ENCODE assay signal across 19 cellular contexts in the genomic region with DNA sequence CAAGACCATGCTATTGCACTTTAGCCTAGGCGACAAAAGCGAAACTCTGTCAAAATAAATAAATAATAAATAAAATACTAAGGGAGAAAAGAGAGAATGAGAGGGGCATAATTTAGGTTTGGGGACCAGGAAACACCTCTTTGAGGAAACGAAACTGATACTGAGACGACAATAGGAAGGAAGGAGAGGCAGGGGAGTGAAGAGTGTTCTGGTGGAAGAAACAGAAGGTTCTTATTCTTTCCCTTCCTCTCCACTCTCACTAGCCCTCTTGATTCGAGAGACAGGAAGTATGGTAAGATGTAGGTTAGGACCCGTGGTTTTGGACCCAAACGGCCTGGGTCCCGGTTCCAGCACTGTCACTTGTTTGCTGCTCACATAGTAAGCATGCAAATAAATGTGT.
DNase-seq lines count a peak whose midpoint lies in the region; ATAC-seq and TF ChIP-seq lines count a peak whose summit lies in the region.
"Had no signal": no experiment of that assay in that cellular context is flagged by ENCODE, and none has a peak within 500 bp of the region (broad histone marks: within the 10 kb centered on the region; RNA-seq: fewer than 3 reads in every experiment).

No MANE protein-coding gene starts in this region.

- H3K9me2 ChIP-seq in DOHH2 (replicated peaks; ENCODE audit: control insufficient read depth, low read length): no peaks in the 10 kb centered on the region

- no peak overlapping the region for H3K4me3 ChIP-seq in BLaER1
- H3K4me3 ChIP-seq in DOHH2 (ENCODE audit: low read length): peak overlapping the region; percentile 44

- no peaks in the 10 kb centered on the region for H3K9me3 Mint-ChIP-seq in stimulated activated naive B cell treated with anti-CD40 and anti-IgM and Interleukin-4, amounts not matched to agents 10 μg/mL and 1 μg/mL and 100 μg/mL, for 72 hours

- H3K36me3 ChIP-seq in BLaER1 (no peaks in the 10 kb centered on the region), DOHH2 (ENCODE audit: control insufficient read depth, low read length) (no peaks in the 10 kb centered on the region)
- H3K36me3 ChIP-seq: BE2C had no signal

- H3K27me3 ChIP-seq in BLaER1 (peaks cover 55% of the 10 kb centered on the region), DOHH2 (ENCODE audit: control insufficient read depth, low read length) (peaks cover 34% of the 10 kb centered on the region)
- H3K27me3 ChIP-seq: BE2C had no signal

- no peak overlapping the region for H3K27ac Mint-ChIP-seq in stimulated activated naive B cell treated with anti-CD40 and anti-IgM and Interleukin-4, amounts not matched to agents 10 μg/mL and 1 μg/mL and 100 μg/mL, for 72 hours
- H3K27ac Mint-ChIP-seq: CD8-positive, alpha-beta memory T cell had no signal

- DNase-seq in NOMO-1 treated with dmso at 0.1 percent for 144 hours (lab: John Stamatoyannopoulos, UW; ENCODE audit: unreplicated experiment) (peak; percentile 28), germinal center (ENCODE audit: low spot score) (peak; percentile 59), NCI-H446 treated with DMSO at 0.1 percent for 48 hours (lab: John Stamatoyannopoulos, UW) (no peak), HuH-7 (ENCODE audit: low spot score) (no peak)
- no peak for DNase-seq in stimulated activated naive B cell treated with anti-CD40 and anti-IgM and Interleukin-4, amounts not matched to agents 10 μg/mL and 1 μg/mL and 100 μg/mL, for 72 hours
- DNase-seq: BE2C; CD8-positive, alpha-beta memory T cell; DMS79; H7; NCI-H1417 treated with DMSO at 0.1 percent for 48 hours; NCI-H1930; NCI-H69; NK-92 treated with Interleukin-12 subunit alpha and Interleukin-12 subunit beta, amount 100 ng/mL, for 24 hours; SHP77; SW 1271 had no signal

- H3K9ac ChIP-seq in BLaER1: no peak overlapping the region
- H3K9ac ChIP-seq: KMS-11 had no signal

- H4K20me1 ChIP-seq in BLaER1 (peaks cover 30% of the 10 kb centered on the region), DOHH2 (ENCODE audit: control insufficient read depth, insufficient read depth, low read depth, low read length) (no peaks in the 10 kb centered on the region)

- H3K27me3 Mint-ChIP-seq in stimulated activated naive B cell treated with anti-CD40 and anti-IgM and Interleukin-4, amounts not matched to agents 10 μg/mL and 1 μg/mL and 100 μg/mL, for 72 hours: peaks cover 36 to 54% of the 10 kb centered on the region in 2 donors

- ATAC-seq in stimulated activated naive B cell treated with anti-CD40 and anti-IgM and Interleukin-4, amounts not matched to agents 10 μg/mL and 1 μg/mL and 100 μg/mL, for 72 hours (replicated peaks): no peak
- ATAC-seq: HepG2 had no signal

- H3K36me3 Mint-ChIP-seq in stimulated activated naive B cell treated with anti-CD40 and anti-IgM and Interleukin-4, amounts not matched to agents 10 μg/mL and 1 μg/mL and 100 μg/mL, for 72 hours: no peaks in the 10 kb centered on the region
- H3K36me3 Mint-ChIP-seq: CD8-positive, alpha-beta memory T cell had no signal

- TF ChIP-seq CTCF in DOHH2 (IDR thresholded peaks at IDR 0.05; ENCODE audit: low read depth, low read length, poor library complexity, severe bottlenecking): no peak

- H3K27ac ChIP-seq in BLaER1: no peak overlapping the region
- H3K27ac ChIP-seq in DOHH2 (ENCODE audit: low read depth, low read length): no peak overlapping the region
- H3K27ac ChIP-seq: KMS-11 had no signal

- no peak overlapping the region for H3K4me3 Mint-ChIP-seq in stimulated activated naive B cell treated with anti-CD40 and anti-IgM and Interleukin-4, amounts not matched to agents 10 μg/mL and 1 μg/mL and 100 μg/mL, for 72 hours

- H3K4me2 ChIP-seq in BLaER1: peak overlapping the region; percentile 40
- peak overlapping the region; percentile 75 for H3K4me2 ChIP-seq in DOHH2 (ENCODE audit: low read length)
- H3K4me2 ChIP-seq: KMS-11 had no signal

- no peaks in the 10 kb centered on the region for H3F3A ChIP-seq in DOHH2 (ENCODE audit: control insufficient read depth, insufficient read depth)

- peaks cover 8% of the 10 kb centered on the region for H3K4me1 ChIP-seq in BLaER1
- peaks cover 29% of the 10 kb centered on the region for H3K4me1 ChIP-seq in DOHH2 (ENCODE audit: control insufficient read depth, low read length)
- H3K4me1 ChIP-seq: BE2C had no signal

- H3K4me1 Mint-ChIP-seq in stimulated activated naive B cell treated with anti-CD40 and anti-IgM and Interleukin-4, amounts not matched to agents 10 μg/mL and 1 μg/mL and 100 μg/mL, for 72 hours: peaks cover 12 to 17% of the 10 kb centered on the region in 2 donors

- no peaks in the 10 kb centered on the region for H3K79me2 ChIP-seq in DOHH2 (ENCODE audit: control insufficient read depth, low read length)

- H3K9me3 ChIP-seq in BLaER1: no peaks in the 10 kb centered on the region
- H3K9me3 ChIP-seq in DOHH2 (ENCODE audit: control insufficient read depth, insufficient read depth, low read length): no peaks in the 10 kb centered on the region
- H3K9me3 ChIP-seq: BE2C had no signal

Comparison
In these comparisons a context has a peak if more than half of its experiments do, and no peak if none do; other contexts are left out.
1. DNase-seq: peak in NOMO-1 treated with dmso at 0.1 percent for 144 hours (single experiment) and germinal center (single experiment); none in NCI-H446 treated with DMSO at 0.1 percent for 48 hours (single experiment), HuH-7 (single experiment) and stimulated activated naive B cell treated with anti-CD40 and anti-IgM and Interleukin-4, amounts not matched to agents 10 μg/mL and 1 μg/mL and 100 μg/mL, for 72 hours (single experiment).